In genomic region chr20:63855363-63856110, GRCh38 we compare ENCODE assay signal across 1 cellular context.
TF ChIP-seq lines count a peak whose summit lies in the region.

No MANE protein-coding gene starts in this region.

TF ChIP-seq in HepG2, 621 proteins besides CTCF, POLR2A, EP300 and RAD21 (continued from another document):
- 0 out of 2 replicates have a peak, but pooled peaks have one; percentile 30 for TF ChIP-seq ARID4A (CRISPR knock-in tag; IDR thresholded peaks at IDR 0.05; ENCODE audit: borderline replicate concordance)
- TF ChIP-seq POGK (CRISPR knock-in tag; conservative IDR thresholded peaks at IDR 0.05) = peak; percentile 30; the same call in 1 of the 2 replicates
- 0 out of 2 replicates have a peak, but pooled peaks have one; percentile 28 for TF ChIP-seq KLF13 (CRISPR knock-in tag; IDR thresholded peaks at IDR 0.05)
- TF ChIP-seq CHCHD3 (CRISPR knock-in tag; IDR thresholded peaks at IDR 0.05) = 0 out of 2 replicates have a peak, but pooled peaks have one; percentile 56
- no peak for TF ChIP-seq SYNCRIP (IDR thresholded peaks at IDR 0.05; ENCODE audit: insufficient read depth, low read depth, low read length)
- TF ChIP-seq PCBP1 (IDR thresholded peaks at IDR 0.05; ENCODE audit: borderline replicate concordance, low read depth, low read length) = peak; percentile 10; the same call in 1 of the 2 replicates
- TF ChIP-seq ZNF687 (CRISPR knock-in tag; IDR thresholded peaks at IDR 0.05) = peak; percentile 2
- peak; percentile 34 for TF ChIP-seq SALL1 (CRISPR knock-in tag; IDR thresholded peaks at IDR 0.05)
- TF ChIP-seq THAP9 (CRISPR knock-in tag; IDR thresholded peaks at IDR 0.05; ENCODE audit: borderline replicate concordance) = 0 out of 2 replicates have a peak, but pooled peaks have one; percentile 12
- TF ChIP-seq MTF2 (CRISPR knock-in tag; IDR thresholded peaks at IDR 0.05; ENCODE audit: borderline replicate concordance) = peak; percentile 78; the same call in 1 of the 2 replicates
- TF ChIP-seq CHD2 (IDR thresholded peaks at IDR 0.05; ENCODE audit: low read depth, low read length) = no peak
- peak; percentile 15 for TF ChIP-seq TBX2 (CRISPR knock-in tag; IDR thresholded peaks at IDR 0.05; ENCODE audit: borderline replicate concordance)
- TF ChIP-seq BRCA1 (CRISPR knock-in tag; IDR thresholded peaks at IDR 0.05) = no peak
- TF ChIP-seq MXD1 (CRISPR knock-in tag; IDR thresholded peaks at IDR 0.05) = peak; percentile 32
- TF ChIP-seq NRL (CRISPR knock-in tag; IDR thresholded peaks at IDR 0.05; ENCODE audit: borderline replicate concordance) = peak; percentile 53; the same call in 1 of the 2 replicates
- no peak for TF ChIP-seq MAZ (IDR thresholded peaks at IDR 0.05; ENCODE audit: borderline replicate concordance, low read depth, low read length)
- TF ChIP-seq MAZ (CRISPR knock-in tag; IDR thresholded peaks at IDR 0.05; ENCODE audit: low read depth) = 0 out of 2 replicates have a peak, but pooled peaks have one; percentile 50
- TF ChIP-seq AHR (CRISPR knock-in tag; IDR thresholded peaks at IDR 0.05) = 0 out of 2 replicates have a peak, but pooled peaks have one; percentile 41
- no peak for TF ChIP-seq GABPA (IDR thresholded peaks at IDR 0.05; ENCODE audit: low read depth, low read length)
- TF ChIP-seq GABPA (CRISPR knock-in tag; IDR thresholded peaks at IDR 0.05; ENCODE audit: low read depth) = no peak
- peak; percentile 21; the same call in 1 of the 2 replicates for TF ChIP-seq PATZ1 (CRISPR knock-in tag; IDR thresholded peaks at IDR 0.05)
- 0 out of 2 replicates have a peak, but pooled peaks have one; percentile 35 for TF ChIP-seq ZNF362 (CRISPR knock-in tag; IDR thresholded peaks at IDR 0.05; ENCODE audit: borderline replicate concordance)
- TF ChIP-seq FLYWCH1 (CRISPR knock-in tag; IDR thresholded peaks at IDR 0.05) = no peak
- 0 out of 2 replicates have a peak, but pooled peaks have one; percentile 41 for TF ChIP-seq SP2 (CRISPR knock-in tag; IDR thresholded peaks at IDR 0.05)
- TF ChIP-seq ZFP36 (IDR thresholded peaks at IDR 0.05; ENCODE audit: borderline replicate concordance, low read depth, low read length, partially characterized antibody) = no peak
- 0 out of 2 replicates have a peak, but pooled peaks have one; percentile 45 for TF ChIP-seq TARDBP (CRISPR knock-in tag; IDR thresholded peaks at IDR 0.05)
- peak; percentile 16; the same call in 1 of the 2 replicates for TF ChIP-seq ZBTB7B (CRISPR knock-in tag; IDR thresholded peaks at IDR 0.05)
- TF ChIP-seq IRF9 (CRISPR knock-in tag; IDR thresholded peaks at IDR 0.05; ENCODE audit: borderline replicate concordance) = 0 out of 2 replicates have a peak, but pooled peaks have one; percentile 54
- TF ChIP-seq HOXA3 (CRISPR knock-in tag; IDR thresholded peaks at IDR 0.05) = 0 out of 2 replicates have a peak, but pooled peaks have one; percentile 12
